ENCODE assay signal across 1 cellular context in the genomic region with DNA sequence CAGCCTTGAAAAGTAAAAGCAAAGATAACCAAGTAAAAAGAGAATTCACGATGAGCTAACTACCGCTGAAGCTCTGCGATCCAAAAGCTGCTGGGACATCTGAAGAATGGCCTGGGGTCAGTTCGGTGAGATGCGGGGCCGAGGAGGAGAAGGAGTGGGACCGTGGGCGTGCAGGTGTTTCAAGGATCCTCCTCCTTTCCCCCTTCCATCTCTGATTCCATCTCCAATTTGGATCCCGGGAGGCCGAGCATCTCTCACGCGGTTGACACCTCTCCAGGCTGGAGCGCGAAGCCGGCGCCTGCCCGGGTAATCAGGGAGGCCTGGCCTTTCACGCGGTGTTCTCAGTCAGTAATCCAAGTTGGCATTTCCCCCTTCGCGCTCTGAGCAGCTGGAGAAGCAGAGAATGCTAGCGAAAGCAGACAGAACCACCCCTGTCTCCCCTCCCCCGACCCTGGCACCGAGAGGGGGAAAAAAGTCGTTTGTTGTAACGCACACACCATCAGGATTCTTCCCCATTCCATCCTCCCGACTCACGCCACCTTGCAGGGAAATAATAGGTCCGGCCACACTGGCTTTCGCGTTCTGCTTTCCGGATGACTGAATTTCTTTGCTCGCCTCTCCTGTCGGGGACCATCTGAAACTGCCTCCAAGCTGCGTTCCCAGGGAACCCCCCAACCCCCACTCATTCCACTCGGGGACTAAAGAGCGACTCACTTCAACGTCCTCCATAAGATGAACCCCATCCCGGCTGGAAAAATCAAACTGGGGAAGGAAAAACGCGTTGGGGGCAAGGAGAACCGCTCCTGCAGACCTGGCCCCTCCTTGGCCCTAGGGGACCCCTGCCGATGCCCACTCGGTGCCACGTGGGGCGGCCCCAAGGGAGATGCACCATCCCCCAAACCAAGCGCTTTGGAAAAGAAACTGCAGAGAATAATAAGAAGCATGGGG.
TF ChIP-seq lines count a peak whose summit lies in the region.

No MANE protein-coding gene starts in this region.

TF ChIP-seq in WTC11, 78 proteins besides CTCF, POLR2A, EP300 and RAD21 (continued from another document):
- TF ChIP-seq, protein P1, sequence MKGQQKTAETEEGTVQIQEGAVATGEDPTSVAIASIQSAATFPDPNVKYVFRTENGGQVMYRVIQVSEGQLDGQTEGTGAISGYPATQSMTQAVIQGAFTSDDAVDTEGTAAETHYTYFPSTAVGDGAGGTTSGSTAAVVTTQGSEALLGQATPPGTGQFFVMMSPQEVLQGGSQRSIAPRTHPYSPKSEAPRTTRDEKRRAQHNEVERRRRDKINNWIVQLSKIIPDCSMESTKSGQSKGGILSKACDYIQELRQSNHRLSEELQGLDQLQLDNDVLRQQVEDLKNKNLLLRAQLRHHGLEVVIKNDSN (CRISPR knock-in tag; IDR thresholded peaks at IDR 0.05): no peak
- TF ChIP-seq HMGA2 (CRISPR knock-in tag; IDR thresholded peaks at IDR 0.05) (no peak), TP53 (CRISPR knock-in tag; IDR thresholded peaks at IDR 0.05) (no peak), SP1 (CRISPR knock-in tag; conservative IDR thresholded peaks at IDR 0.05) (no peak), ZNF396 (CRISPR knock-in tag; IDR thresholded peaks at IDR 0.05; ENCODE audit: borderline replicate concordance) (no peak), ESRRA (CRISPR knock-in tag; IDR thresholded peaks at IDR 0.05; ENCODE audit: borderline replicate concordance) (no peak), ZNF416 (CRISPR knock-in tag; IDR thresholded peaks at IDR 0.05) (no peak), CREB1 (CRISPR knock-in tag; IDR thresholded peaks at IDR 0.05) (0 out of 2 replicates have a peak, but pooled peaks have one; percentile 29)
- TF ChIP-seq, protein P2, sequence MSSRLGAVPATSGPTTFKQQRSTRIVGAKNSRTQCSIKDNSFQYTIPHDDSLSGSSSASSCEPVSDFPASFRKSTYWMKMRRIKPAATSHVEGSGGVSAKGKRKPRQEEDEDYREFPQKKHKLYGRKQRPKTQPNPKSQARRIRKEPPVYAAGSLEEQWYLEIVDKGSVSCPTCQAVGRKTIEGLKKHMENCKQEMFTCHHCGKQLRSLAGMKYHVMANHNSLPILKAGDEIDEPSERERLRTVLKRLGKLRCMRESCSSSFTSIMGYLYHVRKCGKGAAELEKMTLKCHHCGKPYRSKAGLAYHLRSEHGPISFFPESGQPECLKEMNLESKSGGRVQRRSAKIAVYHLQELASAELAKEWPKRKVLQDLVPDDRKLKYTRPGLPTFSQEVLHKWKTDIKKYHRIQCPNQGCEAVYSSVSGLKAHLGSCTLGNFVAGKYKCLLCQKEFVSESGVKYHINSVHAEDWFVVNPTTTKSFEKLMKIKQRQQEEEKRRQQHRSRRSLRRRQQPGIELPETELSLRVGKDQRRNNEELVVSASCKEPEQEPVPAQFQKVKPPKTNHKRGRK (CRISPR knock-in tag; IDR thresholded peaks at IDR 0.05; ENCODE audit: borderline replicate concordance): no peak
- TF ChIP-seq, protein P3, sequence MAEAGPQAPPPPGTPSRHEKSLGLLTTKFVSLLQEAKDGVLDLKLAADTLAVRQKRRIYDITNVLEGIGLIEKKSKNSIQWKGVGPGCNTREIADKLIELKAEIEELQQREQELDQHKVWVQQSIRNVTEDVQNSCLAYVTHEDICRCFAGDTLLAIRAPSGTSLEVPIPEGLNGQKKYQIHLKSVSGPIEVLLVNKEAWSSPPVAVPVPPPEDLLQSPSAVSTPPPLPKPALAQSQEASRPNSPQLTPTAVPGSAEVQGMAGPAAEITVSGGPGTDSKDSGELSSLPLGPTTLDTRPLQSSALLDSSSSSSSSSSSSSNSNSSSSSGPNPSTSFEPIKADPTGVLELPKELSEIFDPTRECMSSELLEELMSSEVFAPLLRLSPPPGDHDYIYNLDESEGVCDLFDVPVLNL (CRISPR knock-in tag; IDR thresholded peaks at IDR 0.05; ENCODE audit: borderline replicate concordance, low read depth): no peak
- TF ChIP-seq, protein P4, sequence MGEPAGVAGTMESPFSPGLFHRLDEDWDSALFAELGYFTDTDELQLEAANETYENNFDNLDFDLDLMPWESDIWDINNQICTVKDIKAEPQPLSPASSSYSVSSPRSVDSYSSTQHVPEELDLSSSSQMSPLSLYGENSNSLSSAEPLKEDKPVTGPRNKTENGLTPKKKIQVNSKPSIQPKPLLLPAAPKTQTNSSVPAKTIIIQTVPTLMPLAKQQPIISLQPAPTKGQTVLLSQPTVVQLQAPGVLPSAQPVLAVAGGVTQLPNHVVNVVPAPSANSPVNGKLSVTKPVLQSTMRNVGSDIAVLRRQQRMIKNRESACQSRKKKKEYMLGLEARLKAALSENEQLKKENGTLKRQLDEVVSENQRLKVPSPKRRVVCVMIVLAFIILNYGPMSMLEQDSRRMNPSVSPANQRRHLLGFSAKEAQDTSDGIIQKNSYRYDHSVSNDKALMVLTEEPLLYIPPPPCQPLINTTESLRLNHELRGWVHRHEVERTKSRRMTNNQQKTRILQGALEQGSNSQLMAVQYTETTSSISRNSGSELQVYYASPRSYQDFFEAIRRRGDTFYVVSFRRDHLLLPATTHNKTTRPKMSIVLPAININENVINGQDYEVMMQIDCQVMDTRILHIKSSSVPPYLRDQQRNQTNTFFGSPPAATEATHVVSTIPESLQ (CRISPR knock-in tag; IDR thresholded peaks at IDR 0.05): no peak
- TF ChIP-seq, protein P5, sequence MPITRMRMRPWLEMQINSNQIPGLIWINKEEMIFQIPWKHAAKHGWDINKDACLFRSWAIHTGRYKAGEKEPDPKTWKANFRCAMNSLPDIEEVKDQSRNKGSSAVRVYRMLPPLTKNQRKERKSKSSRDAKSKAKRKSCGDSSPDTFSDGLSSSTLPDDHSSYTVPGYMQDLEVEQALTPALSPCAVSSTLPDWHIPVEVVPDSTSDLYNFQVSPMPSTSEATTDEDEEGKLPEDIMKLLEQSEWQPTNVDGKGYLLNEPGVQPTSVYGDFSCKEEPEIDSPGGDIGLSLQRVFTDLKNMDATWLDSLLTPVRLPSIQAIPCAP (CRISPR knock-in tag; IDR thresholded peaks at IDR 0.05): no peak
- TF ChIP-seq, protein P6, sequence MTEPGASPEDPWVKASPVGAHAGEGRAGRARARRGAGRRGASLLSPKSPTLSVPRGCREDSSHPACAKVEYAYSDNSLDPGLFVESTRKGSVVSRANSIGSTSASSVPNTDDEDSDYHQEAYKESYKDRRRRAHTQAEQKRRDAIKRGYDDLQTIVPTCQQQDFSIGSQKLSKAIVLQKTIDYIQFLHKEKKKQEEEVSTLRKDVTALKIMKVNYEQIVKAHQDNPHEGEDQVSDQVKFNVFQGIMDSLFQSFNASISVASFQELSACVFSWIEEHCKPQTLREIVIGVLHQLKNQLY (CRISPR knock-in tag; IDR thresholded peaks at IDR 0.05): no peak
- TF ChIP-seq, protein P7, sequence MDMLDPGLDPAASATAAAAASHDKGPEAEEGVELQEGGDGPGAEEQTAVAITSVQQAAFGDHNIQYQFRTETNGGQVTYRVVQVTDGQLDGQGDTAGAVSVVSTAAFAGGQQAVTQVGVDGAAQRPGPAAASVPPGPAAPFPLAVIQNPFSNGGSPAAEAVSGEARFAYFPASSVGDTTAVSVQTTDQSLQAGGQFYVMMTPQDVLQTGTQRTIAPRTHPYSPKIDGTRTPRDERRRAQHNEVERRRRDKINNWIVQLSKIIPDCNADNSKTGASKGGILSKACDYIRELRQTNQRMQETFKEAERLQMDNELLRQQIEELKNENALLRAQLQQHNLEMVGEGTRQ (CRISPR knock-in tag; IDR thresholded peaks at IDR 0.05): no peak
- TF ChIP-seq, protein P8, sequence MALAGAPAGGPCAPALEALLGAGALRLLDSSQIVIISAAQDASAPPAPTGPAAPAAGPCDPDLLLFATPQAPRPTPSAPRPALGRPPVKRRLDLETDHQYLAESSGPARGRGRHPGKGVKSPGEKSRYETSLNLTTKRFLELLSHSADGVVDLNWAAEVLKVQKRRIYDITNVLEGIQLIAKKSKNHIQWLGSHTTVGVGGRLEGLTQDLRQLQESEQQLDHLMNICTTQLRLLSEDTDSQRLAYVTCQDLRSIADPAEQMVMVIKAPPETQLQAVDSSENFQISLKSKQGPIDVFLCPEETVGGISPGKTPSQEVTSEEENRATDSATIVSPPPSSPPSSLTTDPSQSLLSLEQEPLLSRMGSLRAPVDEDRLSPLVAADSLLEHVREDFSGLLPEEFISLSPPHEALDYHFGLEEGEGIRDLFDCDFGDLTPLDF (CRISPR knock-in tag; IDR thresholded peaks at IDR 0.05): no peak
- TF ChIP-seq, protein P9, sequence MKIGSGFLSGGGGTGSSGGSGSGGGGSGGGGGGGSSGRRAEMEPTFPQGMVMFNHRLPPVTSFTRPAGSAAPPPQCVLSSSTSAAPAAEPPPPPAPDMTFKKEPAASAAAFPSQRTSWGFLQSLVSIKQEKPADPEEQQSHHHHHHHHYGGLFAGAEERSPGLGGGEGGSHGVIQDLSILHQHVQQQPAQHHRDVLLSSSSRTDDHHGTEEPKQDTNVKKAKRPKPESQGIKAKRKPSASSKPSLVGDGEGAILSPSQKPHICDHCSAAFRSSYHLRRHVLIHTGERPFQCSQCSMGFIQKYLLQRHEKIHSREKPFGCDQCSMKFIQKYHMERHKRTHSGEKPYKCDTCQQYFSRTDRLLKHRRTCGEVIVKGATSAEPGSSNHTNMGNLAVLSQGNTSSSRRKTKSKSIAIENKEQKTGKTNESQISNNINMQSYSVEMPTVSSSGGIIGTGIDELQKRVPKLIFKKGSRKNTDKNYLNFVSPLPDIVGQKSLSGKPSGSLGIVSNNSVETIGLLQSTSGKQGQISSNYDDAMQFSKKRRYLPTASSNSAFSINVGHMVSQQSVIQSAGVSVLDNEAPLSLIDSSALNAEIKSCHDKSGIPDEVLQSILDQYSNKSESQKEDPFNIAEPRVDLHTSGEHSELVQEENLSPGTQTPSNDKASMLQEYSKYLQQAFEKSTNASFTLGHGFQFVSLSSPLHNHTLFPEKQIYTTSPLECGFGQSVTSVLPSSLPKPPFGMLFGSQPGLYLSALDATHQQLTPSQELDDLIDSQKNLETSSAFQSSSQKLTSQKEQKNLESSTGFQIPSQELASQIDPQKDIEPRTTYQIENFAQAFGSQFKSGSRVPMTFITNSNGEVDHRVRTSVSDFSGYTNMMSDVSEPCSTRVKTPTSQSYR (CRISPR knock-in tag; IDR thresholded peaks at IDR 0.05): 0 out of 2 replicates have a peak, but pooled peaks have one; percentile 43
- TF ChIP-seq, protein P10, sequence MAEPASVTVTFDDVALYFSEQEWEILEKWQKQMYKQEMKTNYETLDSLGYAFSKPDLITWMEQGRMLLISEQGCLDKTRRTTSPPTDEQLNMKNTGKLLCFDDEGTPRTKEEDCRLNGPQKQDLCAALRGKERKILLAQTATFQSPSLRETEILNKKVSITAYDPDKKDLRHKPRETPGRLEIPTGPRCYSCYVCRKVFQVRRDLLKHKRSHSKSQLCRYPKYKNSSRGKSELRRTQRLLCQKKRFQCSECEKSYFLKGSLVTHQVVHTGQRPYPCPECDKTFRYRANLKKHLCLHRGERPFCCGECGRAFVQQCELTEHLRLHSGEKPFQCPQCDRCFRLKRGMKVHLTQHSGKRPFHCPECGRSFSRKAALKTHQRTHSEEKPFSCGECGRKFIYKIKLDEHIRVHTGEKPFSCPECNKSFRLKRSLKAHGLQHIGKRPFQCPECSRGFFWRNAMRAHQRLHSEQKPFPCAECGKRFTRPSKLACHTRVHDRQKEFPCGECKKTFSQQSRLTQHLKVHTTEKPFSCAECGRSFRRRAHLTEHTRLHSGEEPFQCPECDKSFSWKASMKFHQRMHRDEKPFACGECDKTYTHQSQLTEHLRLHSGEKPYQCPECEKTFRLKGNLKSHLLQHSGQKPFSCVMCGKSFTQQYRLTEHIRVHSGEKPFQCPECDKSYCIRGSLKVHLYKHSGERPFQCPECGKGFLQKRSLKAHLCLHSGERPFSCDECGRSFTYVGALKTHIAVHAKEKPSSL (CRISPR knock-in tag; conservative IDR thresholded peaks at IDR 0.05): no peak
